In the genomic region with DNA sequence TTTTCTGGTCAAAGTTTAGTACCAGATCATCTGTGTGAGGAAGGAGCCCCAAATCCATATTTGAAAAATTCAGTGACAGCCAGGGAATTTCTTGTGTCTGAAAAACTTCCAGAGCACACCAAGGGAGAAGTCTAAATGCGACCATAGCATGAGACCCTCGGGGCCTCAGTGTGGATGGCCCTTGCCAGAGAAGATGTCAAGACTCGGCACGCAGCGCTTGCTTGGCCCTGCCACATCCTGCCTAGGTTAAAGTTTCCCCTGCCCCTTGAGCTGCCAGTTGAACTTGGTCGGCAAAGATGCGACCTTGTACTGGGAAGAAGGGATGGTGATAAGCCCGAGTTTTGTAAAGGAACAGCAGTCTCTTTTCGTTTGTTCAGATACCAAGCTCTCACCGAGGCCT, we compare ENCODE assay signal across 30 cellular contexts.
"Had no signal": no experiment of that assay in that cellular context is flagged by ENCODE, and none has a peak within 500 bp of the region (broad histone marks: within the 10 kb centered on the region; RNA-seq: fewer than 3 reads in every experiment).

No MANE protein-coding gene starts in this region.

- H3K9me3 ChIP-seq: left lung, lower lobe of right lung, neutrophil, psoas muscle, sigmoid colon, spleen, stomach, testis, thyroid gland, transverse colon, upper lobe of right lung had no signal

- H3K27me3 ChIP-seq: left lung, neural progenitor cell, sigmoid colon, spleen, stomach, testis, thyroid gland, transverse colon, upper lobe of right lung had no signal

- FAIRE-seq: islet of Langerhans, kidney, small intestine, urothelium cell line had no signal

- H3K27ac ChIP-seq: left lung, lower lobe of right lung, neural progenitor cell, neutrophil, parathyroid adenoma, psoas muscle, sigmoid colon, spleen, stomach, testis, thyroid gland, transverse colon, upper lobe of right lung had no signal

- H3K36me3 ChIP-seq: left lung, lower lobe of right lung, neural progenitor cell, neutrophil, sigmoid colon, spleen, stomach, thyroid gland, transverse colon, upper lobe of right lung had no signal

- H3K9ac ChIP-seq: neural progenitor cell, parathyroid adenoma had no signal

- H3K4me1 ChIP-seq: left lung, lower lobe of right lung, neural progenitor cell, parathyroid adenoma, psoas muscle, sigmoid colon, spleen, stomach, testis, thyroid gland, transverse colon, upper lobe of right lung had no signal

- DNase-seq: hypothalamus; immature natural killer cell; kidney; left colon; left lung; lower lobe of right lung; mammary epithelial cell; mesendoderm; naive B cell; natural killer cell; nephron progenitor cell; occipital lobe; psoas muscle; right cardiac atrium; sigmoid colon; small intestine; spleen; stimulated activated CD4-positive, alpha-beta T cell treated with anti-CD3 and anti-CD28 coated beads, Interleukin-4, amount 100 ng/mL, for 1 hour; stimulated activated naive B cell treated with anti-CD40 and anti-IgM and Interleukin-4, amounts not matched to agents 10 μg/mL and 1 μg/mL and 100 μg/mL, for 72 hours; stimulated activated naive CD8-positive, alpha-beta T cell treated with anti-CD3 and anti-CD28 coated beads, Interleukin-15, Interleukin-2, amounts not matched to agents 100 U/mL and 50 U/mL, for 24 hours; stomach; testis; thyroid gland; transverse colon; upper lobe of right lung had no signal

- H2AFZ ChIP-seq: neural progenitor cell, parathyroid adenoma had no signal

- ATAC-seq: left colon; lower lobe of right lung; natural killer cell; right cardiac atrium; stimulated activated naive B cell treated with anti-CD40 and anti-IgM and Interleukin-4, amounts not matched to agents 10 μg/mL and 1 μg/mL and 100 μg/mL, for 72 hours; stimulated activated naive CD8-positive, alpha-beta T cell treated with anti-CD3 and anti-CD28 coated beads, Interleukin-15, Interleukin-2, amounts not matched to agents 100 U/mL and 50 U/mL, for 24 hours had no signal

- H3K4me3 ChIP-seq: left lung, lower lobe of right lung, neural progenitor cell, psoas muscle, sigmoid colon, spleen, stomach, testis, thyroid gland, transverse colon, upper lobe of right lung had no signal

- H3K4me2 ChIP-seq: neural progenitor cell had no signal
